ENCODE assay signal across 27 cellular contexts in genomic region chr11:76391039-76391438, GRCh38. TPM values are rescaled to one million over a fixed set of nuclear protein-coding genes. Genes with fewer than 3 reads are reported as not detected.
A peak's percentile ranks its signal among the peaks of the same experiment; 100 is the strongest.
DNase-seq lines count a peak whose midpoint lies in the region; ATAC-seq and TF ChIP-seq lines count a peak whose summit lies in the region.
"Had no signal": no experiment of that assay in that cellular context is flagged by ENCODE, and none has a peak within 500 bp of the region (broad histone marks: within the 10 kb centered on the region; RNA-seq: fewer than 3 reads in every experiment).

No MANE protein-coding gene starts in this region.

- no peak overlapping the region for H3K23ac ChIP-seq in trophoblast cell (ENCODE audit: low read length)

- no peak overlapping the region for H3K14ac ChIP-seq in trophoblast cell (ENCODE audit: low read length)

- no peak overlapping the region for H3K4ac ChIP-seq in trophoblast cell (ENCODE audit: low read depth, low read length)

- intact Hi-C loops in mammary epithelial cell (cut with micrococcal nuclease) = no loop called here

- H3K4me3 ChIP-seq in mammary epithelial cell (replicated peaks in 1 of 3; ENCODE audit: insufficient read depth in 1 of 3, low read depth in 2 of 3, low read length in 3 of 3) = no peak overlapping the region
- H3K4me3 ChIP-seq in trophoblast cell (ENCODE audit: low read depth, low read length) = no peak overlapping the region
- H3K4me3 ChIP-seq: Peyer's patch, prostate gland, skin epidermis had no signal

- no peak for ATAC-seq in activated naive CD8-positive, alpha-beta T cell treated with anti-CD3 and anti-CD28 coated beads, Interleukin-2, amount 50 U/mL, for 24 hours
- no peak for ATAC-seq in HG02840 (IDR thresholded peaks at IDR 0.05; ENCODE audit: low FRiP score, unreplicated experiment)
- ATAC-seq: activated CD8-positive, alpha-beta T cell treated with anti-CD3 and anti-CD28 coated beads for 36 hours; SK-N-SH treated with all-trans-retinoic acid at 6 μM for 48 hours had no signal

- peak overlapping the region; percentile 31 for H2BK5ac ChIP-seq in trophoblast cell (ENCODE audit: low read depth, low read length, poor library complexity)

- in situ Hi-C loops in mammary epithelial cell (cut with MboI; ENCODE audit: low sequenced_read_pairs in 2 of 2) = no loop called here

- H4K8ac ChIP-seq in trophoblast cell (ENCODE audit: low read depth, low read length) = no peak overlapping the region

- H3K79me2 ChIP-seq in mammary epithelial cell (ENCODE audit: insufficient read depth, low read length) = no peaks in the 10 kb centered on the region
- no peaks in the 10 kb centered on the region for H3K79me2 ChIP-seq in trophoblast cell (ENCODE audit: control insufficient read depth, insufficient read depth, low read length, poor library complexity)

- H2BK12ac ChIP-seq in trophoblast cell (ENCODE audit: low read length) = no peak overlapping the region

- H2BK120ac ChIP-seq in trophoblast cell (ENCODE audit: insufficient read depth, low read length, poor library complexity) = no peak overlapping the region

- H3K9me3 ChIP-seq in mammary epithelial cell (replicated peaks; ENCODE audit: insufficient read depth, low read length) (no peaks in the 10 kb centered on the region), trophoblast cell (ENCODE audit: insufficient read depth, low read depth, low read length) (no peaks in the 10 kb centered on the region)
- H3K9me3 ChIP-seq: Peyer's patch, prostate gland had no signal

- DNase-seq in DMS 273 (lab: John Stamatoyannopoulos, UW; ENCODE audit: unreplicated experiment) = peak; percentile 21
- no peak for DNase-seq in DMS 273 treated with DMSO at 0.1 percent for 48 hours (lab: John Stamatoyannopoulos, UW)
- peak; percentile 50 for DNase-seq in NCI-H2196 (lab: John Stamatoyannopoulos, UW; ENCODE audit: unreplicated experiment)
- DNase-seq in mammary epithelial cell = no peak
- no peak for DNase-seq in trophoblast cell
- no peak for DNase-seq in activated naive CD8-positive, alpha-beta T cell treated with anti-CD3 and anti-CD28 coated beads, Interleukin-2, amount 50 U/mL, for 24 hours
- no peak for DNase-seq in AG08395 (ENCODE audit: low spot score)
- DNase-seq: activated CD4-positive, CD25-positive, alpha-beta regulatory T cell; activated CD8-positive, alpha-beta T cell treated with anti-CD3 and anti-CD28 coated beads for 36 hours; activated T-cell treated with anti-CD3 and anti-CD28 coated beads, Interleukin-2, amount 50 U/mL, for 48 hours; brain microvascular endothelial cell; foreskin melanocyte; MM.1S; NCI-H2107; Peyer's patch; stimulated activated CD4-positive, alpha-beta T cell treated with anti-CD3 and anti-CD28 coated beads, Interleukin-2, amount 100 ng/mL, for 48 hours; T1000 had no signal

- H3K27me3 ChIP-seq in mammary epithelial cell (ENCODE audit: insufficient read depth, low read length) = no peaks in the 10 kb centered on the region
- H3K27me3 ChIP-seq in trophoblast cell (ENCODE audit: insufficient read depth, low read length) = no peaks in the 10 kb centered on the region
- H3K27me3 ChIP-seq: brain microvascular endothelial cell, Peyer's patch had no signal

- no peaks in the 10 kb centered on the region for H3K36me3 Mint-ChIP-seq in activated naive CD8-positive, alpha-beta T cell treated with anti-CD3 and anti-CD28 coated beads, Interleukin-2, amount 50 U/mL, for 24 hours (ENCODE audit: low read depth)
- H3K36me3 Mint-ChIP-seq: activated naive CD4-positive, alpha-beta T cell treated with anti-CD3 and anti-CD28 coated beads, Interleukin-2, amount 50 U/mL, for 24 hours had no signal

- no peaks in the 10 kb centered on the region for H3K27me3 Mint-ChIP-seq in activated naive CD8-positive, alpha-beta T cell treated with anti-CD3 and anti-CD28 coated beads, Interleukin-2, amount 50 U/mL, for 24 hours
- H3K27me3 Mint-ChIP-seq: activated CD8-positive, alpha-beta T cell treated with anti-CD3 and anti-CD28 coated beads for 36 hours; activated naive CD4-positive, alpha-beta T cell treated with anti-CD3 and anti-CD28 coated beads, Interleukin-2, amount 50 U/mL, for 24 hours; B cell had no signal

- no peaks in the 10 kb centered on the region for H4K20me1 ChIP-seq in mammary epithelial cell (ENCODE audit: insufficient read depth, low read length)

- no peaks in the 10 kb centered on the region for H3K9me3 Mint-ChIP-seq in activated naive CD8-positive, alpha-beta T cell treated with anti-CD3 and anti-CD28 coated beads, Interleukin-2, amount 50 U/mL, for 24 hours
- H3K9me3 Mint-ChIP-seq: activated CD8-positive, alpha-beta T cell treated with anti-CD3 and anti-CD28 coated beads for 36 hours; activated naive CD4-positive, alpha-beta T cell treated with anti-CD3 and anti-CD28 coated beads, Interleukin-2, amount 50 U/mL, for 24 hours; dendritic cell treated with granulocyte-macrophage colony-stimulating factor and Interleukin-4, amounts not matched to agents 40 ng/mL and 50 ng/mL, for 4 days; nephron had no signal

- dilution Hi-C loops in mammary epithelial cell (cut with HindIII; ENCODE audit: low sequenced_read_pairs) = no loop called here

- no peak overlapping the region for H2AK5ac ChIP-seq in trophoblast cell (ENCODE audit: low read length)

- BruUV-seq in mammary epithelial cell (replicated peaks; lab: Mats Ljungman, UMichigan) = no TSS peak

- H3K36me3 ChIP-seq in mammary epithelial cell (ENCODE audit: insufficient read depth, low read length) (no peaks in the 10 kb centered on the region), trophoblast cell (ENCODE audit: control insufficient read depth in 1 of 2, insufficient read depth in 2 of 2, low read length in 2 of 2) (no peaks in the 10 kb centered on the region)
- H3K36me3 ChIP-seq: brain microvascular endothelial cell, Peyer's patch, prostate gland had no signal

- no peaks in the 10 kb centered on the region for H3K4me1 ChIP-seq in mammary epithelial cell (ENCODE audit: insufficient read depth, low read length)
- no peaks in the 10 kb centered on the region for H3K4me1 ChIP-seq in trophoblast cell (ENCODE audit: control insufficient read depth in 1 of 2, insufficient read depth in 2 of 2, low read length in 2 of 2)
- H3K4me1 ChIP-seq: prostate gland had no signal

- no peak overlapping the region for H3K18ac ChIP-seq in trophoblast cell (ENCODE audit: low read length)

- WGBS in mammary epithelial cell (ENCODE audit: low coverage, missing lambda C conversion rate) = 8% methylated on average over 6 of the region's 6 CpGs
- no CpG with 5 or more reads among the region's 6 CpGs for WGBS in trophoblast cell (ENCODE audit: extremely low coverage, insufficient coverage, insufficient read length)

- no peak overlapping the region for H3K4me3 Mint-ChIP-seq in activated naive CD8-positive, alpha-beta T cell treated with anti-CD3 and anti-CD28 coated beads, Interleukin-2, amount 50 U/mL, for 24 hours
- H3K4me3 Mint-ChIP-seq: activated CD8-positive, alpha-beta T cell treated with anti-CD3 and anti-CD28 coated beads for 36 hours; activated naive CD4-positive, alpha-beta T cell treated with anti-CD3 and anti-CD28 coated beads, Interleukin-2, amount 50 U/mL, for 24 hours; B cell; dendritic cell treated with granulocyte-macrophage colony-stimulating factor and Interleukin-4, amounts not matched to agents 40 ng/mL and 50 ng/mL, for 4 days; nephron had no signal

- H3K4me2 ChIP-seq in mammary epithelial cell (ENCODE audit: insufficient read depth, low read depth, low read length) (no peak overlapping the region), trophoblast cell (ENCODE audit: low read length) (no peak overlapping the region)

- no peak overlapping the region for H3K27ac Mint-ChIP-seq in activated naive CD8-positive, alpha-beta T cell treated with anti-CD3 and anti-CD28 coated beads, Interleukin-2, amount 50 U/mL, for 24 hours
- H3K27ac Mint-ChIP-seq: activated CD8-positive, alpha-beta T cell treated with anti-CD3 and anti-CD28 coated beads for 36 hours; activated naive CD4-positive, alpha-beta T cell treated with anti-CD3 and anti-CD28 coated beads, Interleukin-2, amount 50 U/mL, for 24 hours; B cell; dendritic cell treated with granulocyte-macrophage colony-stimulating factor and Interleukin-4, amounts not matched to agents 40 ng/mL and 50 ng/mL, for 4 days had no signal

- H3K27ac ChIP-seq in mammary epithelial cell (ENCODE audit: insufficient read depth, low read depth, low read length) = no peak overlapping the region
- no peak overlapping the region for H3K27ac ChIP-seq in trophoblast cell (ENCODE audit: low read depth, low read length)
- H3K27ac ChIP-seq: 22Rv1, brain microvascular endothelial cell, HL-60, Peyer's patch had no signal

- H4K91ac ChIP-seq in trophoblast cell (ENCODE audit: low read depth, low read length) = no peak overlapping the region

- H3K79me1 ChIP-seq in trophoblast cell (ENCODE audit: low read length) = no peaks in the 10 kb centered on the region

- CTCF ChIA-PET in mammary epithelial cell (lab: Charles Lee; ENCODE audit: low non-redundant PET) = no interaction called here

- H2AFZ ChIP-seq in mammary epithelial cell (ENCODE audit: low read depth, low read length) = peak overlapping the region; percentile 55
- H2AFZ ChIP-seq in trophoblast cell (ENCODE audit: insufficient read depth, low read length, poor library complexity) = no peak overlapping the region

- no peaks in the 10 kb centered on the region for H3K4me1 Mint-ChIP-seq in activated naive CD8-positive, alpha-beta T cell treated with anti-CD3 and anti-CD28 coated beads, Interleukin-2, amount 50 U/mL, for 24 hours
- H3K4me1 Mint-ChIP-seq: activated naive CD4-positive, alpha-beta T cell treated with anti-CD3 and anti-CD28 coated beads, Interleukin-2, amount 50 U/mL, for 24 hours had no signal

- H4K12ac ChIP-seq in trophoblast cell (ENCODE audit: low read depth, low read length) = no peak overlapping the region

- TF ChIP-seq CTCF in mammary epithelial cell (conservative IDR thresholded peaks at IDR 0.05 in 1 of 2, IDR thresholded peaks at IDR 0.05 in 1 of 2; ENCODE audit: extremely low read depth in 1 of 2, insufficient read depth in 1 of 2, low read depth in 1 of 2, low read length in 2 of 2) = no peak

- H3K9ac ChIP-seq in mammary epithelial cell (ENCODE audit: insufficient read depth, low read length) (no peak overlapping the region), trophoblast cell (ENCODE audit: low read length) (no peak overlapping the region)

RNA-seq across cellular contexts. Expression of gene GVQW3, which starts 9.9 kb away (rescaled TPM):
- 1 to 10 TPM in 1 of 2 donors, under 1 TPM in 1; 0.75 to 1.3 TPM for total RNA-seq in mammary epithelial cell
- 0.49 TPM for polyA plus RNA-seq in mammary epithelial cell
- not detected for polyA minus RNA-seq in mammary epithelial cell
- polyA plus RNA-seq in trophoblast cell (2013) = 1.1 and 1.3 TPM in 2 replicates

RNA-seq across cellular contexts. Expression of gene THAP12, which starts 10.1 kb away (rescaled TPM):
- 10 to 100 TPM; 36.0 to 37.7 TPM for total RNA-seq in mammary epithelial cell
- polyA plus RNA-seq in mammary epithelial cell = 21.0 TPM
- polyA minus RNA-seq in mammary epithelial cell = 19.9 TPM
- 37.8 and 38.6 TPM in 2 replicates for polyA plus RNA-seq in trophoblast cell (2013)

RNA-seq across cellular contexts. Expression of gene EMSY, which starts 53.8 kb away (rescaled TPM):
- 10 to 100 TPM; 16.1 to 19.8 TPM for total RNA-seq in mammary epithelial cell
- 12.2 TPM for polyA plus RNA-seq in mammary epithelial cell
- polyA minus RNA-seq in mammary epithelial cell = 31.3 TPM
- 25.4 and 25.7 TPM in 2 replicates for polyA plus RNA-seq in trophoblast cell (2013)

Comparison
In these comparisons a context has a peak if more than half of its experiments do, and no peak if none do; other contexts are left out.
1. DNase-seq: peak in DMS 273 (single experiment) and NCI-H2196 (single experiment); none in DMS 273 treated with DMSO at 0.1 percent for 48 hours (single experiment), mammary epithelial cell (single experiment), trophoblast cell (0 of 2), activated naive CD8-positive, alpha-beta T cell treated with anti-CD3 and anti-CD28 coated beads, Interleukin-2, amount 50 U/mL, for 24 hours (single experiment) and AG08395 (single experiment).